Comparison of ENCODE assay signal across 33 cellular contexts in genomic region chr1:45470306-45470798, GRCh38. TPM values are rescaled to one million over a fixed set of nuclear protein-coding genes. Genes with fewer than 3 reads are reported as not detected.
DNase-seq lines count a peak whose midpoint lies in the region; ATAC-seq, FAIRE-seq and TF ChIP-seq lines count a peak whose summit lies in the region.
"Had no signal": no experiment of that assay in that cellular context is flagged by ENCODE, and none has a peak within 500 bp of the region (broad histone marks: within the 10 kb centered on the region; RNA-seq: fewer than 3 reads in every experiment).

No MANE protein-coding gene starts in this region.

- no peak overlapping the region for H3K4me3 Mint-ChIP-seq in T-helper 2 cell treated with Interferon-gamma antibody and Interleukin-4, amounts not matched to agents 5 μg/mL and 100 μg/mL, for 36 hours
- H3K4me3 Mint-ChIP-seq: activated CD8-positive, alpha-beta T cell treated with anti-CD3 and anti-CD28 coated beads, Interleukin-2, amount 10 ng/mL, durations not matched to agents 7 days and 5 days; CD8-positive, alpha-beta T cell; T-helper 17 cell had no signal

- no peak overlapping the region for H2AFZ ChIP-seq in GM12878 (ENCODE audit: control insufficient read depth, low read depth, low read length)

- RAD21 ChIA-PET in GM12878 (lab: Charles Lee; ENCODE audit: unreplicated experiment) = interaction anchor here (0.6 to 3.0 kb wide), 11 partner anchors 10 to 167 kb away, joined by 3 to 25 read pairs (median 4); partner anchors contain the start of genes CCDC163, MMACHC, MUTYH and TESK2

- no peaks in the 10 kb centered on the region for H3K36me3 Mint-ChIP-seq in T-helper 2 cell treated with Interferon-gamma antibody and Interleukin-4, amounts not matched to agents 5 μg/mL and 100 μg/mL, for 36 hours (ENCODE audit: low read depth)
- H3K36me3 Mint-ChIP-seq: activated naive CD4-positive, alpha-beta T cell treated with anti-CD3 and anti-CD28 coated beads, Interleukin-2, amount 50 U/mL, for 72 hours; CD8-positive, alpha-beta T cell had no signal

- H3K4me1 Mint-ChIP-seq in T-helper 2 cell treated with Interferon-gamma antibody and Interleukin-4, amounts not matched to agents 5 μg/mL and 100 μg/mL, for 36 hours (ENCODE audit: low read depth) = no peaks in the 10 kb centered on the region

- TF ChIP-seq CTCF in HEK293 (tag by site-specific recombination; IDR thresholded peaks at IDR 0.05) = no peak
- no peak for TF ChIP-seq CTCF in GM12878 (IDR thresholded peaks at IDR 0.05 in 2 of 3, conservative IDR thresholded peaks at IDR 0.05 in 1 of 3; ENCODE audit: control insufficient read depth in 2 of 3, extremely low read depth in 1 of 3, insufficient read depth in 1 of 3, low read depth in 3 of 3, low read length in 3 of 3)

- TF ChIP-seq RAD21 in GM12878 (IDR thresholded peaks at IDR 0.05; ENCODE audit: insufficient read depth, low read depth, low read length) = no peak

- no peaks in the 10 kb centered on the region for H3K27me3 Mint-ChIP-seq in T-helper 2 cell treated with Interferon-gamma antibody and Interleukin-4, amounts not matched to agents 5 μg/mL and 100 μg/mL, for 36 hours (ENCODE audit: low read depth)
- H3K27me3 Mint-ChIP-seq: T-helper 17 cell had no signal

- no peaks in the 10 kb centered on the region for H3K79me2 ChIP-seq in GM12878 (ENCODE audit: control insufficient read depth, insufficient read depth, low read length)

- H3K4me1 ChIP-seq in HEK293 (ENCODE audit: control insufficient read depth, insufficient read depth, low read length) (no peaks in the 10 kb centered on the region), GM12878 (ENCODE audit: control insufficient read depth, insufficient read depth, low read length) (peaks cover 61% of the 10 kb centered on the region)
- H3K4me1 ChIP-seq: BE2C, esophagus muscularis mucosa, foreskin keratinocyte, tibial nerve had no signal

- H3K36me3 ChIP-seq in HEK293 (ENCODE audit: control insufficient read depth in 2 of 2, insufficient read depth in 1 of 2, low read length in 2 of 2) (no peaks in the 10 kb centered on the region), GM12878 (ENCODE audit: control insufficient read depth in 2 of 2, insufficient read depth in 2 of 2, low read length in 1 of 2) (no peaks in the 10 kb centered on the region)
- H3K36me3 ChIP-seq: BE2C, brain microvascular endothelial cell, esophagus muscularis mucosa, tibial nerve had no signal

- H3K27ac Mint-ChIP-seq in T-helper 2 cell treated with Interferon-gamma antibody and Interleukin-4, amounts not matched to agents 5 μg/mL and 100 μg/mL, for 36 hours = no peak overlapping the region
- H3K27ac Mint-ChIP-seq: activated CD8-positive, alpha-beta T cell treated with anti-CD3 and anti-CD28 coated beads, Interleukin-2, amount 10 ng/mL, durations not matched to agents 7 days and 5 days; activated naive CD4-positive, alpha-beta T cell treated with anti-CD3 and anti-CD28 coated beads, Interleukin-2, amount 50 U/mL, for 72 hours; activated T-helper 2 cell treated with anti-CD3 and anti-CD28 coated beads, Interferon-gamma antibody, Interleukin-2, Interleukin-4, amounts not matched to agents 10 μg/mL and 5 μg/mL and 100 μg/mL, durations not matched to agents 14 hours and 24 hours and 36 hours; CD8-positive, alpha-beta T cell; T-helper 17 cell had no signal

- DNase-seq in GM18507 (ENCODE audit: extremely low spot score, insufficient read length, low read depth) = no peak
- peak; percentile 72 for DNase-seq in GM12878 (ENCODE audit: low read depth, low spot score)
- no peak for DNase-seq in retina
- DNase-seq in T-helper 2 cell treated with Interferon-gamma antibody and Interleukin-4, amounts not matched to agents 5 μg/mL and 100 μg/mL, for 36 hours (ENCODE audit: low spot score) = no peak
- no peak for DNase-seq in Right ventricle myocardium inferior (ENCODE audit: missing footprints)
- DNase-seq: activated CD4-positive, alpha-beta T cell treated with anti-CD3 and anti-CD28 coated beads for 4 hours; activated CD8-positive, alpha-beta T cell treated with anti-CD3 and anti-CD28 coated beads, Interleukin-2, amount 10 ng/mL, durations not matched to agents 7 days and 5 days; amygdala; BE2C; brain microvascular endothelial cell; CD8-positive, alpha-beta T cell; cerebellar nuclear complex; EL; foreskin keratinocyte; head of caudate nucleus; mesenchymal stem cell; NCI-H1092 treated with DMSO at 0.1 percent for 48 hours; NCI-H2081; NCI-H2227 treated with DMSO at 0.1 percent for 48 hours; NCI-H526 treated with DMSO at 0.1 percent for 48 hours; right cardiac atrium; SHP77; stimulated activated CD4-positive, alpha-beta T cell treated with anti-CD3 and anti-CD28 coated beads, Interleukin-1b, Interleukin-23, amount 100 ng/mL, for 48 hours; T-helper 17 cell had no signal

- POLR2A ChIA-PET in HEK293 (lab: Yijun Ruan, JAX) = no interaction called here
- POLR2A ChIA-PET in GM12878 (lab: Charles Lee) = interaction anchor here (0.8 to 1.0 kb wide), 5 partner anchors 16 to 437 kb away, joined by 3 to 12 read pairs (median 3); no protein-coding TSS in a partner anchor

- no peak for TF ChIP-seq POLR2A in GM12878 (IDR thresholded peaks at IDR 0.05; ENCODE audit: low read depth, low read length)

- FAIRE-seq in GM18507 (lab: Jason Lieb, UNC) (peak; percentile 77), GM12878 (lab: Jason Lieb, UNC) (peak; percentile 54)
- FAIRE-seq: islet of Langerhans had no signal

- no peaks in the 10 kb centered on the region for H4K20me1 ChIP-seq in GM12878 (ENCODE audit: control insufficient read depth, insufficient read depth)

- CTCF ChIA-PET in HEK293 (lab: Yijun Ruan, JAX) = no interaction called here
- CTCF ChIA-PET in GM12878 (lab: Yijun Ruan, JAX) = interaction anchor here (0.5 to 4.7 kb wide), 8 partner anchors 21 to 739 kb away, joined by 3 to 47 read pairs (median 4); partner anchors contain the start of genes RNU5D-1 and TESK2

- peak overlapping the region; percentile 2; the same call in 1 of the 2 replicates for H3K4me2 ChIP-seq in GM12878 (ENCODE audit: control insufficient read depth, insufficient read depth)

- SMC1A ChIA-PET in GM12878 (lab: Charles Lee; ENCODE audit: uncharacterized antibody, unreplicated experiment) = interaction anchor here (0.7 to 5.0 kb wide), 19 partner anchors 12 to 437 kb away, joined by 3 to 37 read pairs (median 3); partner anchors contain the start of genes MMACHC and TESK2

- intact Hi-C loops in GM12878 (cut with micrococcal nuclease; ENCODE audit: unreplicated experiment) (no loop called here), Right ventricle myocardium inferior (cut with DNase I) (no loop called here)

- no peak overlapping the region for H3K9ac ChIP-seq in GM12878 (ENCODE audit: control insufficient read depth, insufficient read depth, low read length)

- in situ Hi-C loops in GM12878 (cut with MboI) = no loop called here

- no peaks in the 10 kb centered on the region for H3K9me3 Mint-ChIP-seq in T-helper 2 cell treated with Interferon-gamma antibody and Interleukin-4, amounts not matched to agents 5 μg/mL and 100 μg/mL, for 36 hours
- H3K9me3 Mint-ChIP-seq: activated naive CD4-positive, alpha-beta T cell treated with anti-CD3 and anti-CD28 coated beads, Interleukin-2, amount 50 U/mL, for 72 hours; activated T-helper 2 cell treated with anti-CD3 and anti-CD28 coated beads, Interferon-gamma antibody, Interleukin-2, Interleukin-4, amounts not matched to agents 10 μg/mL and 5 μg/mL and 100 μg/mL, durations not matched to agents 14 hours and 24 hours and 36 hours; CD8-positive, alpha-beta T cell had no signal

- H3K9me3 ChIP-seq in HEK293 (ENCODE audit: control insufficient read depth, insufficient read depth, low read depth, low read length) (no peaks in the 10 kb centered on the region), GM12878 (replicated peaks; ENCODE audit: control insufficient read depth, insufficient read depth, low read length) (no peaks in the 10 kb centered on the region)
- H3K9me3 ChIP-seq: BE2C, esophagus muscularis mucosa, tibial nerve had no signal

- 0% methylated on average over 2 of the region's 2 CpGs for WGBS in GM12878 (ENCODE audit: insufficient coverage, insufficient replicate concordance, low lambda C conversion rate, missing lambda C conversion rate)

- BruUV-seq in GM12878 (replicated peaks; lab: Mats Ljungman, UMichigan) = no TSS peak

- peak in 1 of 2 experiments; percentile 32; a peak in 1 of 4 replicates for TF ChIP-seq EP300 in GM12878 (IDR thresholded peaks at IDR 0.05; ENCODE audit: borderline replicate concordance in 1 of 2, control insufficient read depth in 1 of 2, low read depth in 2 of 2, low read length in 2 of 2)

- H3K27me3 ChIP-seq in GM12878 (replicated peaks in 1 of 2; ENCODE audit: control insufficient read depth in 2 of 2, insufficient read depth in 2 of 2, low read length in 1 of 2) = no peaks in the 10 kb centered on the region
- H3K27me3 ChIP-seq: BE2C, brain microvascular endothelial cell, esophagus muscularis mucosa, foreskin keratinocyte, tibial nerve had no signal

- H3K4me3 ChIP-seq in HEK293 (ENCODE audit: low read depth, low read length) (no peak overlapping the region), GM12878 (no peak overlapping the region)
- H3K4me3 ChIP-seq: esophagus muscularis mucosa, tibial nerve had no signal

- ATAC-seq in HG03432 (IDR thresholded peaks at IDR 0.05; ENCODE audit: unreplicated experiment) (peak; percentile 42), GM12878 (peak; percentile 82), Right ventricle myocardium inferior (no peak)
- ATAC-seq: activated CD8-positive, alpha-beta T cell treated with anti-CD3 and anti-CD28 coated beads, Interleukin-2, amount 10 ng/mL, durations not matched to agents 7 days and 5 days; activated naive CD4-positive, alpha-beta T cell treated with anti-CD3 and anti-CD28 coated beads, Interleukin-2, amount 50 U/mL, for 72 hours; CD8-positive, alpha-beta T cell; foreskin keratinocyte; left lobe of liver; Panc1; right cardiac atrium; T-helper 17 cell had no signal

- no peak overlapping the region for H3K27ac ChIP-seq in HEK293 (ENCODE audit: extremely low read depth, low read depth, low read length)
- no peak overlapping the region for H3K27ac ChIP-seq in GM12878 (ENCODE audit: control insufficient read depth, insufficient read depth)
- H3K27ac ChIP-seq: brain microvascular endothelial cell, esophagus muscularis mucosa, foreskin keratinocyte, tibial nerve had no signal

RNA-seq across cellular contexts. Expression of gene TESK2, which starts 20.6 kb away (rescaled TPM):
- 16.5 and 21.3 TPM in 2 replicates for total RNA-seq in GM12878 (2013; cell fraction: nucleolus; rRNA removed)
- total RNA-seq in GM12878 (2014; rRNA removed) (5.7 and 6.8 TPM in 2 replicates), GM12878 (2014; rRNA removed; fragmentation: Illumina TruSeq; extraction: Trizol) (4.4 and 4.7 TPM in 2 replicates), GM12878 (2021) (6.2 and 7.1 TPM in 2 replicates), Right ventricle myocardium inferior (1.5 TPM)
- polyA plus RNA-seq in GM12878 (2011; ENCODE audit: low read depth) = 7.6 TPM
- polyA plus RNA-seq in GM12878 (2011; rRNA removed) (8.3 and 10.0 TPM in 2 replicates), GM12878 (2014; fragmentation: Illumina TruSeq; extraction: Trizol) (6.7 and 7.5 TPM in 2 replicates), GM12878 (2014; fragmentation: Nextera tagmentation; extraction: Ambion mirVana) (1 to 10 TPM; 2.2 to 2.5 TPM), GM12878 (2014; rRNA removed) (5.9 and 7.1 TPM in 2 replicates), GM12878 (2016; fragmentation: Nextera tagmentation; extraction: Ambion mirVana) (1 to 10 TPM; 3.6 to 3.9 TPM)
- polyA plus RNA-seq in GM12878 (2011; cell fraction: cytosol; rRNA removed) = 7.9 and 9.5 TPM in 2 replicates
- polyA plus RNA-seq in GM12878 (2011; cell fraction: nucleus; rRNA removed) = 10.4 and 12.5 TPM in 2 replicates
- polyA plus RNA-seq in GM12878 (2012) = 7.3 and 10.3 TPM in 2 replicates
- polyA minus RNA-seq in GM12878 (2011; rRNA and poly(A)+ RNA removed) = 6.1 and 11.0 TPM in 2 replicates
- polyA minus RNA-seq in GM12878 (2011; cell fraction: cytosol; rRNA and poly(A)+ RNA removed) = 1.4 and 3.2 TPM in 2 replicates
- polyA minus RNA-seq in GM12878 (2011; cell fraction: nucleus; rRNA and poly(A)+ RNA removed) = 3.3 and 3.5 TPM in 2 replicates

RNA-seq across cellular contexts. Expression of gene CCDC163, which starts 29.5 kb away (rescaled TPM):
- 2.0 and 2.6 TPM in 2 replicates for total RNA-seq in GM12878 (2013; cell fraction: nucleolus; rRNA removed)
- total RNA-seq in GM12878 (2014; rRNA removed) (2.3 and 3.2 TPM in 2 replicates), GM12878 (2014; rRNA removed; fragmentation: Illumina TruSeq; extraction: Trizol) (2.0 and 2.1 TPM in 2 replicates), GM12878 (2021) (2.4 and 2.9 TPM in 2 replicates), Right ventricle myocardium inferior (0.41 TPM)
- polyA plus RNA-seq in GM12878 (2011; ENCODE audit: low read depth) = 2.5 TPM
- polyA plus RNA-seq in GM12878 (2011; rRNA removed) (2.6 and 3.2 TPM in 2 replicates), GM12878 (2014; fragmentation: Illumina TruSeq; extraction: Trizol) (2.7 and 3.0 TPM in 2 replicates), GM12878 (2014; fragmentation: Nextera tagmentation; extraction: Ambion mirVana) (1 to 10 TPM; 1.4 to 2.3 TPM), GM12878 (2014; rRNA removed) (3.6 and 5.3 TPM in 2 replicates), GM12878 (2016; fragmentation: Nextera tagmentation; extraction: Ambion mirVana) (1 to 10 TPM; 2.3 to 4.0 TPM)
- 5.2 and 6.2 TPM in 2 replicates for polyA plus RNA-seq in GM12878 (2011; cell fraction: cytosol; rRNA removed)
- polyA plus RNA-seq in GM12878 (2011; cell fraction: nucleus; rRNA removed) = 3.1 and 4.0 TPM in 2 replicates
- polyA plus RNA-seq in GM12878 (2012) = 3.4 and 4.8 TPM in 2 replicates
- polyA minus RNA-seq in GM12878 (2011; rRNA and poly(A)+ RNA removed) = 3.3 and 3.9 TPM in 2 replicates
- polyA minus RNA-seq in GM12878 (2011; cell fraction: cytosol; rRNA and poly(A)+ RNA removed) = 0.94 and 3.0 TPM in 2 replicates
- 3.5 and 3.9 TPM in 2 replicates for polyA minus RNA-seq in GM12878 (2011; cell fraction: nucleus; rRNA and poly(A)+ RNA removed)

RNA-seq across cellular contexts. Expression of gene MMACHC, which starts 29.7 kb away (rescaled TPM):
- 5.3 and 6.3 TPM in 2 replicates for total RNA-seq in GM12878 (2013; cell fraction: nucleolus; rRNA removed)
- total RNA-seq in GM12878 (2014; rRNA removed) = 10.8 and 13.6 TPM in 2 replicates
- 7.3 and 7.6 TPM in 2 replicates for total RNA-seq in GM12878 (2014; rRNA removed; fragmentation: Illumina TruSeq; extraction: Trizol)
- 14.2 and 14.8 TPM in 2 replicates for total RNA-seq in GM12878 (2021)
- 1.5 TPM for polyA plus RNA-seq in GM12878 (2011; ENCODE audit: low read depth)
- 5.6 and 6.8 TPM in 2 replicates for polyA plus RNA-seq in GM12878 (2011; rRNA removed)
- polyA plus RNA-seq in GM12878 (2011; cell fraction: cytosol; rRNA removed) = 10.3 and 10.8 TPM in 2 replicates
- polyA plus RNA-seq in GM12878 (2011; cell fraction: nucleus; rRNA removed) = 5.8 and 6.5 TPM in 2 replicates
- 5.1 and 5.9 TPM in 2 replicates for polyA plus RNA-seq in GM12878 (2012)
- polyA plus RNA-seq in GM12878 (2014; fragmentation: Illumina TruSeq; extraction: Trizol) = 8.1 and 11.7 TPM in 2 replicates
- polyA plus RNA-seq in GM12878 (2014; fragmentation: Nextera tagmentation; extraction: Ambion mirVana) = 1 to 10 TPM; 4.6 to 5.7 TPM
- polyA plus RNA-seq in GM12878 (2014; rRNA removed) = 9.4 and 9.8 TPM in 2 replicates
- 10 to 100 TPM in 1 of 2 experiments, 1 to 10 TPM in 1; 10.0 to 12.3 TPM for polyA plus RNA-seq in GM12878 (2016; fragmentation: Nextera tagmentation; extraction: Ambion mirVana)
- 12.1 and 19.3 TPM in 2 replicates for polyA minus RNA-seq in GM12878 (2011; rRNA and poly(A)+ RNA removed)
- 4.7 and 5.9 TPM in 2 replicates for polyA minus RNA-seq in GM12878 (2011; cell fraction: cytosol; rRNA and poly(A)+ RNA removed)
- polyA minus RNA-seq in GM12878 (2011; cell fraction: nucleus; rRNA and poly(A)+ RNA removed) = 3.0 and 5.8 TPM in 2 replicates
- 26.0 TPM for total RNA-seq in Right ventricle myocardium inferior

RNA-seq across cellular contexts. Expression of gene PRDX1, which starts 51.3 kb away (rescaled TPM):
- total RNA-seq in GM12878 (2013; cell fraction: nucleolus; rRNA removed) = 28.3 and 29.3 TPM in 2 replicates
- total RNA-seq in GM12878 (2014; rRNA removed) (822 and 988 TPM in 2 replicates), GM12878 (2014; rRNA removed; fragmentation: Illumina TruSeq; extraction: Trizol) (779 and 790 TPM in 2 replicates), GM12878 (2021) (630 and 659 TPM in 2 replicates), Right ventricle myocardium inferior (314 TPM)
- 509 TPM for polyA plus RNA-seq in GM12878 (2011; ENCODE audit: low read depth)
- polyA plus RNA-seq in GM12878 (2011; rRNA removed) (784 and 883 TPM in 2 replicates), GM12878 (2014; fragmentation: Illumina TruSeq; extraction: Trizol) (752 and 883 TPM in 2 replicates), GM12878 (2014; fragmentation: Nextera tagmentation; extraction: Ambion mirVana) (1,000 to 10,000 TPM; 1,264 to 1,775 TPM), GM12878 (2014; rRNA removed) (763 and 801 TPM in 2 replicates), GM12878 (2016; fragmentation: Nextera tagmentation; extraction: Ambion mirVana) (1,000 to 10,000 TPM; 1,223 to 1,315 TPM)
- 460 and 514 TPM in 2 replicates for polyA plus RNA-seq in GM12878 (2011; cell fraction: cytosol; rRNA removed)
- 254 and 281 TPM in 2 replicates for polyA plus RNA-seq in GM12878 (2011; cell fraction: nucleus; rRNA removed)
- 373 and 379 TPM in 2 replicates for polyA plus RNA-seq in GM12878 (2012)
- polyA minus RNA-seq in GM12878 (2011; rRNA and poly(A)+ RNA removed) = 315 and 352 TPM in 2 replicates
- 102 and 104 TPM in 2 replicates for polyA minus RNA-seq in GM12878 (2011; cell fraction: cytosol; rRNA and poly(A)+ RNA removed)
- 49.7 and 63.3 TPM in 2 replicates for polyA minus RNA-seq in GM12878 (2011; cell fraction: nucleus; rRNA and poly(A)+ RNA removed)
